Comparison of ENCODE assay signal across 8 cellular contexts in the genomic region with DNA sequence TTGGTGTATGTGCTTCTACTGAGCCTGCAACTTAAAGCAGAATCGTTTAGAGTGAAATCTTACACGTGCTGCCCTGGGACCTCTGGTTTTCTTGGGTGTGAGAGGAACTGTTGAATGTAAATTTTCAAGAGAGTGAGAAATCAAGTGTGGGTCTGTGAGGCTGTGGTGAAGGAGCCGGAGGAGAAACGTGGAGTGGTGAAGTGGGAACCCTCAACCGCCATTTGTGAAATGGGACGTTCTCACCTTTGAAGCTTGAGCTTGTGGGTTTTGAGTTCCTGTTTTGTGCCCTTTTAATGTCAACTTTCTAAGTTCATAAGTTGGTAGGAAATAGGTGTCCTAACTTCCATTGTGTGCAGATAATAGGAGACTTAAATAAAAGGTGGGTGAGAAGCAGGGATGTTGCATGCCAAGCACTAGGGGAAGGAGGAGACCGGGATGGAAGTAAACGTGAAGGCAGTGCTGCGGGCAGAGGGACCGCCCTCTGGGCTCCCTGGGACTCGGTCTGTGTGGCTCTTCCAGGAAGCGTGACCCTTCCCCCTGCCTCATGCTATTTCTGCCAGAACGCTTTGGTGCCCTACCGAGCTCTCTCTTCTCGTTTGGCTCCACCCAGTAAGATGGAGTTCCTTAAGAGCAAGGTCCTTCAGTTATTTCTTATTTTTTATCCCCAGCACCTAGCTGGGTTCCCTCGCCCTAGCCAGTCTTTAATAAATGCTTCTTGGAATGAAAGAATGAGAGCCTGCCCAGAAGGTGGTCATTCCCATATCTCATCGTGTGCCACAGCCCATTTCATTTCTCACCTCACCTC. TPM values are rescaled to one million over a fixed set of nuclear protein-coding genes. Genes with fewer than 3 reads are reported as not detected.
DNase-seq lines count a peak whose midpoint lies in the region; ATAC-seq and TF ChIP-seq lines count a peak whose summit lies in the region.

No MANE protein-coding gene starts in this region.

- H3K9me3 ChIP-seq in spleen: no peaks in the 10 kb centered on the region

- no peak for TF ChIP-seq POLR2A in spleen (IDR thresholded peaks at IDR 0.05)

- H3K27ac ChIP-seq in spleen: peak overlapping the region; percentile 42 to 86 (median 72)

- ATAC-seq in GM19455 (IDR thresholded peaks at IDR 0.05; ENCODE audit: unreplicated experiment) (peak; percentile 42), HG03457 (IDR thresholded peaks at IDR 0.05; ENCODE audit: unreplicated experiment) (peak; percentile 31)

- DNase-seq in activated CD8-positive, alpha-beta memory T cell treated with anti-CD3 and anti-CD28 coated beads for 4 hours (ENCODE audit: low read depth in 2 of 2): peak; percentile 33 to 34
- DNase-seq in spleen (no peak), NCI-H446 (lab: John Stamatoyannopoulos, UW) (no peak), NCI-H146 treated with DMSO at 0.1 percent for 48 hours (lab: John Stamatoyannopoulos, UW; ENCODE audit: unreplicated experiment) (no peak), pons (ENCODE audit: low spot score) (no peak), NCI-H446 treated with DMSO at 0.1 percent for 48 hours (lab: John Stamatoyannopoulos, UW) (no peak)

- peak overlapping the region in 4 of 8 donors; percentile 6 to 55 (median 12) for H3K4me3 ChIP-seq in spleen

- no peaks in the 10 kb centered on the region for H3K27me3 ChIP-seq in spleen (replicated peaks in 1 of 7)

- H3K36me3 ChIP-seq in spleen: peaks cover 0 to 11% (median 0%) of the 10 kb centered on the region in 6 donors

- intact Hi-C loops in spleen (cut with DNase I; ENCODE audit: low total_unique reads): no loop called here

- peaks cover 76 to 100% (median 99%) of the 10 kb centered on the region in 6 donors for H3K4me1 ChIP-seq in spleen

- no peak for TF ChIP-seq CTCF in spleen (IDR thresholded peaks at IDR 0.05 in 8 of 11, conservative IDR thresholded peaks at IDR 0.05 in 3 of 11)

- WGBS in spleen, 5 donors: 33 to 49% (median 44%) methylated on average over 17 of the region's 17 CpGs

RNA-seq across cellular contexts. Expression of a gene that starts 56.0 kb away (rescaled TPM):
- 100 to 1,000 TPM in 1 of 7 donors, 10 to 100 TPM in 6; 73.5 to 105 (median 83.1) TPM for total RNA-seq in spleen
- polyA plus RNA-seq in spleen: 10 to 100 TPM; 20.9 to 23.1 (median 21.5) TPM

Comparison
In these comparisons a context has a peak if more than half of its experiments do, and no peak if none do; other contexts are left out.
1. DNase-seq: peak in activated CD8-positive, alpha-beta memory T cell treated with anti-CD3 and anti-CD28 coated beads for 4 hours (2 of 2); none in spleen (single experiment), NCI-H446 (0 of 2), NCI-H146 treated with DMSO at 0.1 percent for 48 hours (single experiment), pons (single experiment) and NCI-H446 treated with DMSO at 0.1 percent for 48 hours (single experiment).